ENCODE assay signal across 1 cellular context in genomic region chr16:10947211-10947787, GRCh38.
TF ChIP-seq lines count a peak whose summit lies in the region.

No MANE protein-coding gene starts in this region.

TF ChIP-seq in SK-N-SH, 30 proteins besides CTCF, POLR2A, EP300 and RAD21:
- no peak for TF ChIP-seq PBX3 (IDR thresholded peaks at IDR 0.05)
